In genomic region chr10:73743327-73743904, GRCh38 we compare ENCODE assay signal across 8 cellular contexts. TPM values are rescaled to one million over a fixed set of nuclear protein-coding genes. Genes with fewer than 3 reads are reported as not detected.
DNase-seq lines count a peak whose midpoint lies in the region; FAIRE-seq and TF ChIP-seq lines count a peak whose summit lies in the region.

No MANE protein-coding gene starts in this region.

- 0 out of 2 replicates have a peak overlapping the region, but pooled peaks have one; percentile 19 for H2AK5ac ChIP-seq in H1 (ENCODE audit: low read depth, low read length)

- H3K4me1 Mint-ChIP-seq in neural crest cell, result peaks cover 34% of the 10 kb centered on the region

- CTCF ChIA-PET in OCI-LY7 (lab: Charles Lee; ENCODE audit: unreplicated experiment) (interaction anchor here (1.0 kb wide), 1 partner anchor 16 kb away, joined by 3 read pairs; no protein-coding TSS in a partner anchor), H1 (lab: Charles Lee; ENCODE audit: partially characterized antibody) (interaction anchor here (0.7 to 1.3 kb wide), 3 partner anchors 13 to 214 kb away, joined by 3 read pairs; no protein-coding TSS in a partner anchor)

- FAIRE-seq in H1 (lab: Jason Lieb, UNC), result no peak

- H3K4ac ChIP-seq in H1 (replicated peaks; ENCODE audit: insufficient read length, low read depth, low read length), result peak overlapping the region; percentile 85

- peak overlapping the region; percentile 66 for H3K56ac ChIP-seq in H1 (replicated peaks; ENCODE audit: insufficient read length, low read depth, low read length)

- no peaks in the 10 kb centered on the region for H3K27me3 ChIP-seq in BLaER1 treated with 17β-estradiol and CSF1 and Interleukin-3, amounts not matched to agents 10 nM and 100 nM
- H3K27me3 ChIP-seq in H1 (replicated peaks in 1 of 4; ENCODE audit: control insufficient read depth in 3 of 4, extremely low read depth in 1 of 4, insufficient read depth in 3 of 4, low read length in 3 of 4), result no peaks in the 10 kb centered on the region

- H2BK120ac ChIP-seq in H1 (replicated peaks; ENCODE audit: low read depth, low read length), result peak overlapping the region; percentile 92

- peaks cover 39% of the 10 kb centered on the region for H3K79me2 ChIP-seq in OCI-LY7 (ENCODE audit: insufficient read depth, low read depth, low read length)
- H3K79me2 ChIP-seq in H1 (ENCODE audit: control insufficient read depth in 1 of 2, insufficient read depth in 2 of 2, low read length in 2 of 2), result peaks cover 0 to 15% of the 10 kb centered on the region in 2 experiments; a peak in 2 of 4 replicates

- no peaks in the 10 kb centered on the region for H3K9me3 ChIP-seq in BLaER1 treated with 17β-estradiol and CSF1 and Interleukin-3, amounts not matched to agents 10 nM and 100 nM (replicated peaks in 1 of 11)
- H3K9me3 ChIP-seq in OCI-LY7 (ENCODE audit: low read length), result no peaks in the 10 kb centered on the region
- no peaks in the 10 kb centered on the region for H3K9me3 ChIP-seq in H1 (ENCODE audit: insufficient read depth in 2 of 2, low read depth in 1 of 2, low read length in 1 of 2)

- no peak overlapping the region for H3K23ac ChIP-seq in H1 (ENCODE audit: insufficient read length)

- no peak for TF ChIP-seq POLR2A in H1 (IDR thresholded peaks at IDR 0.05; ENCODE audit: control extremely low read depth in 1 of 2, low read depth in 2 of 2, low read length in 2 of 2)

- peaks cover 24 to 48% (median 39%) of the 10 kb centered on the region in 10 experiments for H3K4me1 ChIP-seq in BLaER1 treated with 17β-estradiol and CSF1 and Interleukin-3, amounts not matched to agents 10 nM and 100 nM
- H3K4me1 ChIP-seq in OCI-LY7 (ENCODE audit: insufficient read depth, low read length, poor library complexity, severe bottlenecking), result peaks cover 23% of the 10 kb centered on the region
- H3K4me1 ChIP-seq in H1 (replicated peaks in 1 of 4; ENCODE audit: control insufficient read depth in 3 of 4, insufficient read depth in 4 of 4, low read length in 3 of 4), result peaks cover 5 to 20% (median 10%) of the 10 kb centered on the region in 4 experiments; a peak in 6 of 7 replicates

- H4K20me1 ChIP-seq in BLaER1 treated with 17β-estradiol and CSF1 and Interleukin-3, amounts not matched to agents 10 nM and 100 nM, result peaks cover 0 to 23% (median 5%) of the 10 kb centered on the region in 11 experiments; a peak in 12 of 22 replicates
- no peaks in the 10 kb centered on the region; the same call in 1 of the 2 replicates for H4K20me1 ChIP-seq in OCI-LY7 (ENCODE audit: insufficient read depth, low read length)
- no peaks in the 10 kb centered on the region for H4K20me1 ChIP-seq in H1 (replicated peaks in 1 of 2; ENCODE audit: control insufficient read depth in 1 of 2, insufficient read depth in 2 of 2, low read length in 2 of 2)

- peak overlapping the region; percentile 84 for H2BK5ac ChIP-seq in H1 (ENCODE audit: low read depth, low read length)

- H3K27ac Mint-ChIP-seq in neural crest cell (ENCODE audit: unreplicated experiment), result peak overlapping the region; percentile 100

- no peak overlapping the region for H2BK20ac ChIP-seq in H1 (ENCODE audit: low read length)

- H2BK15ac ChIP-seq in H1 (ENCODE audit: low read length), result no peak overlapping the region

- H3K4me3 ChIP-seq in BLaER1 treated with 17β-estradiol and CSF1 and Interleukin-3, amounts not matched to agents 10 nM and 100 nM, result peak overlapping the region; percentile 71 to 99 (median 89)
- peak overlapping the region; percentile 88 for H3K4me3 ChIP-seq in OCI-LY7 (ENCODE audit: low read depth, low read length, poor library complexity, severe bottlenecking)
- peak overlapping the region; percentile 69 to 92 (median 82) for H3K4me3 ChIP-seq in H1 (ENCODE audit: extremely low read depth in 1 of 4, insufficient read depth in 2 of 4, low read depth in 3 of 4, low read length in 4 of 4)

- H2AFZ ChIP-seq in OCI-LY7 (ENCODE audit: low read length) (peak overlapping the region; percentile 91; the same call in 1 of the 2 replicates), H1 (ENCODE audit: low read length) (peak overlapping the region; percentile 68; the same call in 1 of the 2 replicates)

- H4K91ac ChIP-seq in H1 (replicated peaks; ENCODE audit: insufficient read length, low read length), result peak overlapping the region; percentile 95

- H3K9ac ChIP-seq in BLaER1 treated with 17β-estradiol and CSF1 and Interleukin-3, amounts not matched to agents 10 nM and 100 nM, result peak overlapping the region; percentile 79 to 95 (median 88)
- H3K9ac ChIP-seq in H1 (replicated peaks in 1 of 4; ENCODE audit: extremely low read depth in 1 of 4, low read depth in 3 of 4, low read length in 3 of 4), result peak overlapping the region; percentile 87 to 93 (median 92)

- no peak for TF ChIP-seq RAD21 in H1 (IDR thresholded peaks at IDR 0.05 in 1 of 2, conservative IDR thresholded peaks at IDR 0.05 in 1 of 2; ENCODE audit: low read depth in 2 of 2, low read length in 2 of 2)

- 17% methylated on average over 6 of the region's 6 CpGs; no CpG with 5 or more reads in 1 of the 2 experiments for WGBS in H1 (ENCODE audit: extremely low coverage in 1 of 2, insufficient coverage in 1 of 2, insufficient read length in 1 of 2, insufficient replicate concordance in 2 of 2, low coverage in 1 of 2, low lambda C conversion rate in 2 of 2, missing lambda C conversion rate in 1 of 2), 2 experiments

- peak overlapping the region; percentile 93; the same call in 1 of the 2 replicates for H4K8ac ChIP-seq in H1 (ENCODE audit: extremely low read depth, insufficient read depth, low read length)

- H3K4me3 Mint-ChIP-seq in neural crest cell, result peak overlapping the region; percentile 99

- H2BK12ac ChIP-seq in H1 (ENCODE audit: low read depth, low read length), result 0 out of 2 replicates have a peak overlapping the region, but pooled peaks have one; percentile 21

- H3K36me3 Mint-ChIP-seq in neural crest cell (ENCODE audit: low read depth), result no peaks in the 10 kb centered on the region

- H3K27ac ChIP-seq in BLaER1 treated with 17β-estradiol and CSF1 and Interleukin-3, amounts not matched to agents 10 nM and 100 nM, result peak overlapping the region; percentile 85 to 97 (median 92)
- H3K27ac ChIP-seq in OCI-LY7 (ENCODE audit: low read depth, low read length, poor library complexity, severe bottlenecking) (peak overlapping the region; percentile 74), H1 (ENCODE audit: low read depth, low read length) (peak overlapping the region; percentile 93)

- no peaks in the 10 kb centered on the region for H3K27me3 Mint-ChIP-seq in neural crest cell (ENCODE audit: low read depth)

- intact Hi-C loops in OCI-LY7 (cut with micrococcal nuclease; ENCODE audit: unreplicated experiment), result loop anchor here (1.0 to 2.0 kb wide), 2 partner anchors 13 to 67 kb away; partner anchors contain the start of gene NDST2

- peaks cover 6% of the 10 kb centered on the region for H3K79me1 ChIP-seq in H1 (ENCODE audit: low read depth, low read length)

- no peak for TF ChIP-seq EP300 in H1 (IDR thresholded peaks at IDR 0.05; ENCODE audit: borderline replicate concordance in 1 of 2, low read depth in 2 of 2, low read length in 2 of 2)

- H4K5ac ChIP-seq in H1 (ENCODE audit: insufficient read length, low read depth, low read length), result peak overlapping the region; percentile 81

- peak overlapping the region; percentile 89 for H3K18ac ChIP-seq in H1 (ENCODE audit: extremely low read depth, low read length)

- TSS peak; percentile 98 for BruUV-seq in OCI-LY7 (replicated peaks; lab: Mats Ljungman, UMichigan)

- H3K9me3 Mint-ChIP-seq in neural crest cell, result no peaks in the 10 kb centered on the region

- no peak for DNase-seq in OCI-LY7 (ENCODE audit: low spot score)
- DNase-seq in H1 (ENCODE audit: low read depth in 1 of 2, low spot score in 2 of 2), result no peak
- no peak for DNase-seq in neural crest cell (ENCODE audit: low read depth, low spot score)
- DNase-seq in ureter (ENCODE audit: low spot score), result no peak
- DNase-seq in NCI-H2081 (lab: John Stamatoyannopoulos, UW), result no peak
- DNase-seq in NCI-H1105 treated with DMSO at 0.1 percent for 48 hours (lab: John Stamatoyannopoulos, UW), result no peak
- no peak for DNase-seq in activated gamma-delta T cell treated with Interleukin-2 at 50 U/mL for 16 hours

- no peak overlapping the region for H3K14ac ChIP-seq in H1 (ENCODE audit: insufficient read length)

- H3K4me2 ChIP-seq in BLaER1 treated with 17β-estradiol and CSF1 and Interleukin-3, amounts not matched to agents 10 nM and 100 nM, result peak overlapping the region; percentile 86 to 98 (median 88)
- H3K4me2 ChIP-seq in OCI-LY7 (ENCODE audit: low read length), result peak overlapping the region; percentile 96
- peak overlapping the region; percentile 49 to 86 for H3K4me2 ChIP-seq in H1 (ENCODE audit: insufficient read depth in 1 of 2, low read depth in 2 of 2, low read length in 2 of 2)

- H3K36me3 ChIP-seq in BLaER1 treated with 17β-estradiol and CSF1 and Interleukin-3, amounts not matched to agents 10 nM and 100 nM, result peaks cover 22 to 58% (median 34%) of the 10 kb centered on the region in 11 experiments
- H3K36me3 ChIP-seq in OCI-LY7 (ENCODE audit: insufficient read depth, low read length) (peaks cover 36% of the 10 kb centered on the region), H1 (ENCODE audit: control insufficient read depth in 2 of 4, insufficient read depth in 4 of 4, low read length in 3 of 4) (peaks cover 0 to 8% (median 0%) of the 10 kb centered on the region in 4 experiments; a peak in 1 of 8 replicates)

- peaks cover 3% of the 10 kb centered on the region; the same call in 1 of the 2 replicates for H3K23me2 ChIP-seq in H1 (ENCODE audit: low read depth, low read length)

- POLR2A ChIA-PET in OCI-LY7 (lab: Charles Lee) (interaction anchor here (0.6 to 2.9 kb wide), 12 partner anchors 10 to 523 kb away, joined by 3 to 38 read pairs (median 3); a partner anchor contains a TSS), H1 (lab: Charles Lee; ENCODE audit: partially characterized antibody) (interaction anchor here (0.7 to 7.0 kb wide), 22 partner anchors 10 to 490 kb away, joined by 3 to 124 read pairs (median 4); partner anchors contain the start of genes CHCHD1, SYNPO2L and ZSWIM8)

- TF ChIP-seq CTCF in OCI-LY7 (conservative IDR thresholded peaks at IDR 0.05; ENCODE audit: low read length) (no peak), H1 (IDR thresholded peaks at IDR 0.05; ENCODE audit: control extremely low read depth in 1 of 3, insufficient read depth in 1 of 3, low read depth in 1 of 3, low read length in 3 of 3) (no peak), neural crest cell (conservative IDR thresholded peaks at IDR 0.05) (no peak)

- no peaks in the 10 kb centered on the region for H3K9me2 ChIP-seq in OCI-LY7 (ENCODE audit: insufficient read depth, low read length)

RNA-seq across cellular contexts. Expression of gene SEC24C, which starts 0.8 kb away (rescaled TPM):
- 51.9 and 53.6 TPM in 2 replicates for total RNA-seq in OCI-LY7 (2014; rRNA removed; shearing (Covaris generic))
- 82.0 and 87.1 TPM in 2 replicates for total RNA-seq in OCI-LY7 (2022)
- total RNA-seq in H1 (2021; fragmentation: NEBNext Ultra II Directional; extraction: Animal tissue kit (Norgen Biotek cat#: 25700)), result 63.2 and 66.8 TPM in 2 replicates
- polyA plus RNA-seq in H1 (2011; rRNA removed), result 67.4 and 70.4 TPM in 2 replicates
- 47.5 TPM for polyA plus RNA-seq in H1 (2011; cell fraction: cytosol; rRNA removed)
- 93.4 TPM for polyA plus RNA-seq in H1 (2011; cell fraction: nucleus; rRNA removed)
- 49.9 to 59.0 TPM (median 52.5 TPM) in 4 replicates for polyA plus RNA-seq in H1 (2012, experiment 1 of 2)
- 47.7 TPM for polyA plus RNA-seq in H1 (2012, experiment 2 of 2)
- polyA plus RNA-seq in H1 (2013, experiment 1 of 2), result 28.8 TPM
- polyA plus RNA-seq in H1 (2013, experiment 2 of 2), result 28.9 TPM
- 109 and 123 TPM in 2 replicates for polyA minus RNA-seq in H1 (2011; rRNA and poly(A)+ RNA removed)
- polyA minus RNA-seq in H1 (2011; cell fraction: cytosol; rRNA and poly(A)+ RNA removed), result 46.1 TPM
- 36.8 TPM for polyA minus RNA-seq in H1 (2011; cell fraction: nucleus; rRNA and poly(A)+ RNA removed)
- 81.4 and 85.9 TPM in 2 replicates for total RNA-seq in neural crest cell
- 87.5 TPM for total RNA-seq in ureter

RNA-seq across cellular contexts. Expression of gene CHCHD1, which starts 38.4 kb away (rescaled TPM):
- 55.6 and 64.8 TPM in 2 replicates for total RNA-seq in OCI-LY7 (2014; rRNA removed; shearing (Covaris generic))
- total RNA-seq in OCI-LY7 (2022) (33.6 and 36.6 TPM in 2 replicates), neural crest cell (34.8 and 38.9 TPM in 2 replicates), ureter (14.9 TPM)
- total RNA-seq in H1 (2021; fragmentation: NEBNext Ultra II Directional; extraction: Animal tissue kit (Norgen Biotek cat#: 25700)), result 44.9 and 46.4 TPM in 2 replicates
- polyA plus RNA-seq in H1 (2011; rRNA removed), result 52.6 and 58.1 TPM in 2 replicates
- polyA plus RNA-seq in H1 (2011; cell fraction: cytosol; rRNA removed), result 57.1 TPM
- 28.2 TPM for polyA plus RNA-seq in H1 (2011; cell fraction: nucleus; rRNA removed)
- polyA plus RNA-seq in H1 (2012, experiment 1 of 2), result 78.9 to 101 TPM (median 92.5 TPM) in 4 replicates
- 104 TPM for polyA plus RNA-seq in H1 (2012, experiment 2 of 2)
- polyA plus RNA-seq in H1 (2013, experiment 1 of 2), result 151 TPM
- polyA plus RNA-seq in H1 (2013, experiment 2 of 2), result 164 TPM
- 5.0 and 6.8 TPM in 2 replicates for polyA minus RNA-seq in H1 (2011; rRNA and poly(A)+ RNA removed)
- polyA minus RNA-seq in H1 (2011; cell fraction: cytosol; rRNA and poly(A)+ RNA removed), result 9.9 TPM
- 15.8 TPM for polyA minus RNA-seq in H1 (2011; cell fraction: nucleus; rRNA and poly(A)+ RNA removed)

RNA-seq across cellular contexts. Expression of gene ZSWIM8, which starts 42.0 kb away (rescaled TPM):
- total RNA-seq in OCI-LY7 (2014; rRNA removed; shearing (Covaris generic)), result 22.0 and 22.6 TPM in 2 replicates
- total RNA-seq in OCI-LY7 (2022) (52.6 and 59.5 TPM in 2 replicates), neural crest cell (74.9 and 75.7 TPM in 2 replicates), ureter (129 TPM)
- total RNA-seq in H1 (2021; fragmentation: NEBNext Ultra II Directional; extraction: Animal tissue kit (Norgen Biotek cat#: 25700)), result 44.7 and 49.8 TPM in 2 replicates
- polyA plus RNA-seq in H1 (2011; rRNA removed), result 99.7 and 113 TPM in 2 replicates
- polyA plus RNA-seq in H1 (2011; cell fraction: cytosol; rRNA removed), result 63.2 TPM
- 423 TPM for polyA plus RNA-seq in H1 (2011; cell fraction: nucleus; rRNA removed)
- polyA plus RNA-seq in H1 (2012, experiment 1 of 2), result 32.9 to 71.7 TPM (median 60.3 TPM) in 4 replicates
- 50.8 TPM for polyA plus RNA-seq in H1 (2012, experiment 2 of 2)
- 45.3 TPM for polyA plus RNA-seq in H1 (2013, experiment 1 of 2)
- 34.3 TPM for polyA plus RNA-seq in H1 (2013, experiment 2 of 2)
- polyA minus RNA-seq in H1 (2011; rRNA and poly(A)+ RNA removed), result 58.0 and 68.5 TPM in 2 replicates
- polyA minus RNA-seq in H1 (2011; cell fraction: cytosol; rRNA and poly(A)+ RNA removed), result 42.7 TPM
- 56.0 TPM for polyA minus RNA-seq in H1 (2011; cell fraction: nucleus; rRNA and poly(A)+ RNA removed)

RNA-seq across cellular contexts. Expression of gene AGAP5, which starts 45.5 kb away (rescaled TPM):
- 4.6 and 7.2 TPM in 2 replicates for total RNA-seq in OCI-LY7 (2014; rRNA removed; shearing (Covaris generic))
- total RNA-seq in OCI-LY7 (2022) (9.9 and 10.7 TPM in 2 replicates), neural crest cell (8.8 TPM in 2 replicates), ureter (17.7 TPM)
- 3.1 and 5.4 TPM in 2 replicates for total RNA-seq in H1 (2021; fragmentation: NEBNext Ultra II Directional; extraction: Animal tissue kit (Norgen Biotek cat#: 25700))
- polyA plus RNA-seq in H1 (2011; rRNA removed), result 5.6 and 6.0 TPM in 2 replicates
- 6.6 TPM for polyA plus RNA-seq in H1 (2011; cell fraction: cytosol; rRNA removed)
- 17.7 TPM for polyA plus RNA-seq in H1 (2011; cell fraction: nucleus; rRNA removed)
- polyA plus RNA-seq in H1 (2012, experiment 1 of 2), result 5.2 to 6.8 TPM (median 6.0 TPM) in 4 replicates
- polyA plus RNA-seq in H1 (2012, experiment 2 of 2), result 0.16 TPM
- polyA plus RNA-seq in H1 (2013, experiment 1 of 2), result 3.0 TPM
- polyA plus RNA-seq in H1 (2013, experiment 2 of 2), result 2.9 TPM
- polyA minus RNA-seq in H1 (2011; rRNA and poly(A)+ RNA removed), result 3.4 and 3.5 TPM in 2 replicates
- 0.44 TPM for polyA minus RNA-seq in H1 (2011; cell fraction: cytosol; rRNA and poly(A)+ RNA removed)
- polyA minus RNA-seq in H1 (2011; cell fraction: nucleus; rRNA and poly(A)+ RNA removed), result 6.7 TPM
